Comparison of ENCODE assay signal across 19 cellular contexts in the genomic region with DNA sequence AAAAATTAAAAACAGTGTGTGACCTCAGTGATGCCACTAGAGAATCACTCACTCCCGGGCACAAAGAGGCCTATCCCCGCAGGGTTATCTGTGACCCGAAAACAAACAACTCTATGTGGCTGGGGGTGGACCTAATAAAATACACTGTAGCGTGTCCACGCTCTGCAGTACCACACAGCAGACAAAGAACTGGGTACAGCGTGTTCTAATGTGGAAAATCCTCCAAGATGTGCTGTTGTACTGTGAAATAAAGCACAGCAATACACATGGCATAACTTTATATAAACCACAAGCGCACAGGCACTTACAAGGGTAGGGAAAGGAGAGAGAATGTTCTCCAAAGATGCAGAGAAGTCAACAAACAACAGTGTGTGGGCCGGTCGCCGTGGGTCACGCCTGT. TPM values are rescaled to one million over a fixed set of nuclear protein-coding genes. Genes with fewer than 3 reads are reported as not detected.
"Had no signal": no experiment of that assay in that cellular context is flagged by ENCODE, and none has a peak within 500 bp of the region (broad histone marks: within the 10 kb centered on the region; RNA-seq: fewer than 3 reads in every experiment).

No MANE protein-coding gene starts in this region.

- H3K9me3 ChIP-seq: breast epithelium, esophagus squamous epithelium, pancreas had no signal

- H3K9me3 Mint-ChIP-seq: activated naive CD8-positive, alpha-beta T cell treated with anti-CD3 and anti-CD28 coated beads for 36 hours; activated T-helper 2 cell treated with anti-CD3 and anti-CD28 coated beads, Interferon-gamma antibody, Interleukin-2, Interleukin-4, amounts not matched to agents 10 μg/mL and 5 μg/mL and 100 μg/mL, durations not matched to agents 14 hours and 24 hours and 36 hours; neural progenitor cell; stimulated activated memory B cell treated with anti-CD40 and anti-IgM and Interleukin-4, amounts not matched to agents 10 μg/mL and 1 μg/mL and 100 μg/mL, for 72 hours; T-helper 2 cell treated with Interferon-gamma antibody and Interleukin-4, amounts not matched to agents 5 μg/mL and 100 μg/mL, for 36 hours had no signal

- H3K27me3 ChIP-seq: breast epithelium, esophagus squamous epithelium, neural progenitor cell, pancreas had no signal

- DNase-seq: activated CD4-positive, alpha-beta T cell treated with anti-CD3 and anti-CD28 coated beads for 1 hour; activated CD4-positive, alpha-beta T cell treated with anti-CD3 and anti-CD28 coated beads, Interleukin-2, amount 50 U/mL, for 48 hours; activated CD8-positive, alpha-beta memory T cell treated with anti-CD3 and anti-CD28 coated beads, Interleukin-2, amount 50 U/mL, for 48 hours; activated naive CD8-positive, alpha-beta T cell treated with anti-CD3 and anti-CD28 coated beads for 36 hours; dorsolateral prefrontal cortex; esophagus squamous epithelium; left cardiac atrium; mammary epithelial cell; pancreas; retina; trophoblast cell had no signal

- H3K27ac Mint-ChIP-seq: activated naive CD8-positive, alpha-beta T cell treated with anti-CD3 and anti-CD28 coated beads for 36 hours; activated T-helper 2 cell treated with anti-CD3 and anti-CD28 coated beads, Interferon-gamma antibody, Interleukin-2, Interleukin-4, amounts not matched to agents 10 μg/mL and 5 μg/mL and 100 μg/mL, durations not matched to agents 14 hours and 24 hours and 36 hours; neural progenitor cell; stimulated activated memory B cell treated with anti-CD40 and anti-IgM and Interleukin-4, amounts not matched to agents 10 μg/mL and 1 μg/mL and 100 μg/mL, for 72 hours; T-helper 2 cell treated with Interferon-gamma antibody and Interleukin-4, amounts not matched to agents 5 μg/mL and 100 μg/mL, for 36 hours had no signal

- H3K36me3 ChIP-seq: breast epithelium, neural progenitor cell, pancreas had no signal

- H3K4me1 ChIP-seq: breast epithelium had no signal

- H3K27ac ChIP-seq: breast epithelium, neural progenitor cell, pancreas had no signal

- H3K4me3 ChIP-seq: breast epithelium, dorsolateral prefrontal cortex, esophagus squamous epithelium, neural progenitor cell, pancreas, skin epidermis had no signal

- H3K9ac ChIP-seq: neural progenitor cell had no signal

- ATAC-seq: left cardiac atrium; pancreas; stimulated activated memory B cell treated with anti-CD40 and anti-IgM and Interleukin-4, amounts not matched to agents 10 μg/mL and 1 μg/mL and 100 μg/mL, for 72 hours had no signal

- H3K27me3 Mint-ChIP-seq: activated naive CD8-positive, alpha-beta T cell treated with anti-CD3 and anti-CD28 coated beads for 36 hours; stimulated activated memory B cell treated with anti-CD40 and anti-IgM and Interleukin-4, amounts not matched to agents 10 μg/mL and 1 μg/mL and 100 μg/mL, for 72 hours had no signal

- H3K4me3 Mint-ChIP-seq: activated naive CD8-positive, alpha-beta T cell treated with anti-CD3 and anti-CD28 coated beads for 36 hours; neural progenitor cell; stimulated activated memory B cell treated with anti-CD40 and anti-IgM and Interleukin-4, amounts not matched to agents 10 μg/mL and 1 μg/mL and 100 μg/mL, for 72 hours; T-helper 2 cell treated with Interferon-gamma antibody and Interleukin-4, amounts not matched to agents 5 μg/mL and 100 μg/mL, for 36 hours had no signal

RNA-seq across cellular contexts. Expression of a gene that starts 8.1 kb away (rescaled TPM):
- total RNA-seq: activated naive CD8-positive, alpha-beta T cell treated with anti-CD3 and anti-CD28 coated beads for 36 hours; activated T-helper 2 cell treated with anti-CD3 and anti-CD28 coated beads, Interferon-gamma antibody, Interleukin-2, Interleukin-4, amounts not matched to agents 10 μg/mL and 5 μg/mL and 100 μg/mL, durations not matched to agents 14 hours and 24 hours and 36 hours; breast epithelium; chondrocyte; dorsolateral prefrontal cortex; left cardiac atrium; pancreas; subcutaneous adipose tissue had no signal
- polyA plus RNA-seq: pancreas had no signal

RNA-seq across cellular contexts. Expression of a gene that starts 24.4 kb away (rescaled TPM):
- total RNA-seq: activated naive CD8-positive, alpha-beta T cell treated with anti-CD3 and anti-CD28 coated beads for 36 hours; activated T-helper 2 cell treated with anti-CD3 and anti-CD28 coated beads, Interferon-gamma antibody, Interleukin-2, Interleukin-4, amounts not matched to agents 10 μg/mL and 5 μg/mL and 100 μg/mL, durations not matched to agents 14 hours and 24 hours and 36 hours; breast epithelium; chondrocyte; dorsolateral prefrontal cortex; left cardiac atrium; mammary epithelial cell; pancreas; subcutaneous adipose tissue had no signal
- polyA plus RNA-seq: mammary epithelial cell, pancreas had no signal
